21 cellular contexts compared by ENCODE assay signal in genomic region chr5:168313596-168314204, GRCh38. TPM values are rescaled to one million over a fixed set of nuclear protein-coding genes. Genes with fewer than 3 reads are reported as not detected.
A peak's percentile ranks its signal among the peaks of the same experiment; 100 is the strongest.
DNase-seq lines count a peak whose midpoint lies in the region; ATAC-seq, FAIRE-seq and TF ChIP-seq lines count a peak whose summit lies in the region.
"Had no signal": no experiment of that assay in that cellular context is flagged by ENCODE, and none has a peak within 500 bp of the region (broad histone marks: within the 10 kb centered on the region; RNA-seq: fewer than 3 reads in every experiment).

No MANE protein-coding gene starts in this region.

- TF ChIP-seq POLR2A in HepG2 (IDR thresholded peaks at IDR 0.05; ENCODE audit: insufficient read depth in 1 of 2, low read depth in 2 of 2, low read length in 2 of 2) (no peak), spleen (IDR thresholded peaks at IDR 0.05) (no peak)

- H4K20me1 ChIP-seq in HepG2 (ENCODE audit: insufficient read depth, low read length): no peaks in the 10 kb centered on the region

- no peak for DNase-seq in Calu3
- DNase-seq in SW480 (ENCODE audit: low spot score): peak; percentile 55
- DNase-seq in HepG2 (ENCODE audit: low spot score): no peak
- peak; percentile 28 for DNase-seq in spleen
- DNase-seq in NCI-H524 treated with DMSO at 0.1 percent for 48 hours (lab: John Stamatoyannopoulos, UW): no peak
- DNase-seq in HUDEP-2 (lab: John Stamatoyannopoulos, UW; ENCODE audit: unreplicated experiment in 76 of 76): no peak
- DNase-seq in EL: no peak
- DNase-seq: activated CD4-positive, alpha-beta T cell treated with anti-CD3 and anti-CD28 coated beads, Interleukin-2, amount 10 ng/mL, durations not matched to agents 24 days and 14 days; anterior cingulate cortex; foreskin melanocyte; NCI-H1048; NCI-H2029 treated with DMSO at 0.1 percent for 48 hours; NCI-H510A treated with DMSO at 0.1 percent for 48 hours; posterior cingulate gyrus; stimulated activated CD4-positive, alpha-beta T cell treated with anti-CD3 and anti-CD28 coated beads, Interleukin-15, amount 100 ng/mL, for 24 hours had no signal

- no peaks in the 10 kb centered on the region; a peak in 1 of 5 replicates for H3K36me3 ChIP-seq in HepG2 (replicated peaks in 1 of 2; ENCODE audit: control insufficient read depth in 1 of 2, insufficient read depth in 2 of 2, low read length in 2 of 2)
- H3K36me3 ChIP-seq in spleen: no peaks in the 10 kb centered on the region
- H3K36me3 ChIP-seq: vagina had no signal

- TF ChIP-seq CTCF in Calu3 (IDR thresholded peaks at IDR 0.05; ENCODE audit: unreplicated experiment): no peak
- no peak for TF ChIP-seq CTCF in HepG2 (CRISPR knock-in tag; IDR thresholded peaks at IDR 0.05)
- no peak for TF ChIP-seq CTCF in spleen (IDR thresholded peaks at IDR 0.05 in 8 of 11, conservative IDR thresholded peaks at IDR 0.05 in 3 of 11)

- peak overlapping the region; percentile 52 for H3K4me3 Mint-ChIP-seq in Calu3 (ENCODE audit: low read depth, unreplicated experiment)
- H3K4me3 Mint-ChIP-seq: activated CD4-positive, alpha-beta T cell treated with anti-CD3 and anti-CD28 coated beads, Interleukin-2, amount 10 ng/mL, durations not matched to agents 24 days and 14 days; IgD-negative memory B cell; stimulated activated naive CD8-positive, alpha-beta T cell treated with anti-CD3 and anti-CD28 coated beads, Interleukin-15, Interleukin-2, amounts not matched to agents 100 ng/mL and 50 ng/mL, for 24 hours had no signal

- CTCF ChIA-PET in Calu3 (lab: Charles Lee) (interaction anchor here (0.7 to 7.3 kb wide), 4 partner anchors 8 to 32 kb away, joined by 4 to 75 read pairs (median 30); no protein-coding TSS in a partner anchor), HepG2 (lab: Yijun Ruan, JAX; ENCODE audit: low intra/inter-chr PET ratio, low total read pairs) (no interaction called here)

- 95% methylated on average over 7 of the region's 7 CpGs for WGBS in HepG2 (ENCODE audit: low lambda C conversion rate)
- 88 to 93% (median 89%) methylated on average over 7 of the region's 7 CpGs for WGBS in spleen, 5 donors

- intact Hi-C loops in Calu3 (cut with micrococcal nuclease; ENCODE audit: unreplicated experiment): loop anchor here (2.0 kb wide), 2 partner anchors 15 to 43 kb away; no protein-coding TSS in a partner anchor
- intact Hi-C loops in HepG2 (cut with micrococcal nuclease; ENCODE audit: unreplicated experiment): loop anchor here (2.0 kb wide), 2 partner anchors 15 to 45 kb away; no protein-coding TSS in a partner anchor
- intact Hi-C loops in spleen (cut with DNase I; ENCODE audit: low total_unique reads): no loop called here

- no peaks in the 10 kb centered on the region for H3K27me3 Mint-ChIP-seq in Calu3 (ENCODE audit: unreplicated experiment)
- H3K27me3 Mint-ChIP-seq: activated CD4-positive, alpha-beta T cell treated with anti-CD3 and anti-CD28 coated beads, Interleukin-2, amount 10 ng/mL, durations not matched to agents 24 days and 14 days had no signal

- peaks cover 82% of the 10 kb centered on the region for H3K4me1 Mint-ChIP-seq in Calu3 (ENCODE audit: low read depth, unreplicated experiment)
- H3K4me1 Mint-ChIP-seq: activated CD4-positive, alpha-beta T cell treated with anti-CD3 and anti-CD28 coated beads, Interleukin-2, amount 10 ng/mL, durations not matched to agents 24 days and 14 days had no signal

- H3K4me3 ChIP-seq in HepG2 (replicated peaks in 1 of 3; ENCODE audit: insufficient read depth in 1 of 3, low read depth in 2 of 3, low read length in 3 of 3): no peak overlapping the region
- H3K4me3 ChIP-seq in spleen: no peak overlapping the region
- H3K4me3 ChIP-seq: GM12878, vagina had no signal

- peaks cover 65% of the 10 kb centered on the region for H3K36me3 Mint-ChIP-seq in Calu3 (ENCODE audit: insufficient read depth, unreplicated experiment)
- H3K36me3 Mint-ChIP-seq: IgD-negative memory B cell had no signal

- H3K27me3 ChIP-seq in HepG2 (ENCODE audit: control insufficient read depth in 1 of 2, insufficient read depth in 2 of 2, low read length in 2 of 2): no peaks in the 10 kb centered on the region
- peaks cover 0 to 11% (median 0%) of the 10 kb centered on the region in 7 donors for H3K27me3 ChIP-seq in spleen (replicated peaks in 1 of 7)
- H3K27me3 ChIP-seq: vagina had no signal

- BruUV-seq in Calu3 (replicated peaks; lab: Mats Ljungman, UMichigan): no TSS peak
- no TSS peak for BruUV-seq in HepG2 (replicated peaks; lab: Mats Ljungman, UMichigan)

- no peak for TF ChIP-seq RAD21 in HepG2 (CRISPR knock-in tag; IDR thresholded peaks at IDR 0.05)

- POLR2A ChIA-PET in HepG2 (lab: Yijun Ruan, JAX): interaction anchor here (0.7 kb wide), 1 partner anchor 48 kb away, joined by 3 read pairs; no protein-coding TSS in a partner anchor

- H3K9ac ChIP-seq in HepG2 (ENCODE audit: insufficient read depth, low read depth, low read length): no peak overlapping the region

- H3K9me3 Mint-ChIP-seq in Calu3 (ENCODE audit: low read depth, unreplicated experiment): no peaks in the 10 kb centered on the region
- H3K9me3 Mint-ChIP-seq: activated CD4-positive, alpha-beta T cell treated with anti-CD3 and anti-CD28 coated beads, Interleukin-2, amount 10 ng/mL, durations not matched to agents 24 days and 14 days; stimulated activated naive CD8-positive, alpha-beta T cell treated with anti-CD3 and anti-CD28 coated beads, Interleukin-15, Interleukin-2, amounts not matched to agents 100 ng/mL and 50 ng/mL, for 24 hours had no signal

- no peak for ATAC-seq in HepG2
- ATAC-seq in GM21367 (IDR thresholded peaks at IDR 0.05; ENCODE audit: unreplicated experiment): no peak
- ATAC-seq: GM12878 had no signal

- TF ChIP-seq EP300 in HepG2 (IDR thresholded peaks at IDR 0.05; ENCODE audit: low read depth in 2 of 2, low read length in 2 of 2): no peak
- TF ChIP-seq EP300 in HepG2 (CRISPR knock-in tag; IDR thresholded peaks at IDR 0.05; ENCODE audit: borderline replicate concordance): no peak

- H3K27ac Mint-ChIP-seq in Calu3 (ENCODE audit: unreplicated experiment): peak overlapping the region; percentile 82
- H3K27ac Mint-ChIP-seq: activated CD4-positive, alpha-beta T cell treated with anti-CD3 and anti-CD28 coated beads, Interleukin-2, amount 10 ng/mL, durations not matched to agents 24 days and 14 days; stimulated activated naive CD8-positive, alpha-beta T cell treated with anti-CD3 and anti-CD28 coated beads, Interleukin-15, Interleukin-2, amounts not matched to agents 100 ng/mL and 50 ng/mL, for 24 hours had no signal

- H3K9me3 ChIP-seq in HepG2 (ENCODE audit: low read length) (no peaks in the 10 kb centered on the region), spleen (no peaks in the 10 kb centered on the region)
- H3K9me3 ChIP-seq: vagina had no signal

- no peak overlapping the region for H2AFZ ChIP-seq in HepG2 (ENCODE audit: low read length)

- no peak overlapping the region; the same call in 1 of the 2 replicates for H3K4me2 ChIP-seq in HepG2 (ENCODE audit: low read depth, low read length)

- no peak for FAIRE-seq in HepG2 (lab: Jason Lieb, UNC)
- FAIRE-seq: G401.6, GM12878 had no signal

- H3K27ac ChIP-seq in HepG2 (ENCODE audit: extremely low read length, insufficient read depth, low read length) (peak overlapping the region; percentile 27), spleen (no peak overlapping the region)
- H3K27ac ChIP-seq: vagina had no signal

- in situ Hi-C loops in HepG2 (cut with HindIII; ENCODE audit: extremely low pct_ligation_motif_present, low pct_unique_long_range_greater_than_20kb): no loop called here

- H3K79me2 ChIP-seq in HepG2 (ENCODE audit: insufficient read depth, low read length): peaks cover 7% of the 10 kb centered on the region

- H3K4me1 ChIP-seq in HepG2 (ENCODE audit: insufficient read depth, low read length): peaks cover 89% of the 10 kb centered on the region
- H3K4me1 ChIP-seq in spleen: no peaks in the 10 kb centered on the region
- H3K4me1 ChIP-seq: vagina had no signal

TF ChIP-seq in HepG2, 621 proteins besides CTCF, POLR2A, EP300 and RAD21 (continues in another document):
- TF ChIP-seq PAX8 (CRISPR knock-in tag; IDR thresholded peaks at IDR 0.05; ENCODE audit: borderline replicate concordance) (no peak), GTF2F1 (IDR thresholded peaks at IDR 0.05; ENCODE audit: low read length) (no peak), HMG20B (CRISPR knock-in tag; conservative IDR thresholded peaks at IDR 0.05) (no peak), ZNF263 (CRISPR knock-in tag; IDR thresholded peaks at IDR 0.05) (peak; percentile 78), ZNF350 (CRISPR knock-in tag; IDR thresholded peaks at IDR 0.05; ENCODE audit: borderline replicate concordance, low read depth) (no peak), KDM1A (CRISPR knock-in tag; IDR thresholded peaks at IDR 0.05) (no peak), CHD4 (IDR thresholded peaks at IDR 0.05; ENCODE audit: borderline replicate concordance, low read length) (no peak), ZNF256 (CRISPR knock-in tag; conservative IDR thresholded peaks at IDR 0.05) (no peak), PHF20 (CRISPR knock-in tag; IDR thresholded peaks at IDR 0.05) (no peak)

RNA-seq across cellular contexts. Expression of gene WWC1, which starts 22.3 kb away (rescaled TPM):
- 190 TPM in 2 replicates for total RNA-seq in Calu3 (2022)
- 17.3 and 17.9 TPM in 2 replicates for total RNA-seq in HepG2 (2016; rRNA removed; fragmentation: Illumina TruSeq; extraction: Trizol)
- 3.2 and 4.1 TPM in 2 replicates for total RNA-seq in HepG2 (2016; cell fraction: cytosol; rRNA removed; fragmentation: Illumina TruSeq; extraction: Trizol; ENCODE audit: low read depth)
- total RNA-seq in HepG2 (2016; cell fraction: insoluble cytoplasmic fraction; rRNA removed; fragmentation: Illumina TruSeq; extraction: Trizol): 16.2 and 18.5 TPM in 2 replicates
- total RNA-seq in HepG2 (2016; cell fraction: membrane; rRNA removed; fragmentation: Illumina TruSeq; extraction: Trizol): 11.3 and 13.4 TPM in 2 replicates
- total RNA-seq in HepG2 (2016; cell fraction: nucleus; rRNA removed; fragmentation: Illumina TruSeq; extraction: Trizol): 11.5 and 19.6 TPM in 2 replicates
- polyA plus RNA-seq in HepG2 (2011; rRNA removed): 8.3 and 9.3 TPM in 2 replicates
- 5.7 and 5.8 TPM in 2 replicates for polyA plus RNA-seq in HepG2 (2011; cell fraction: cytosol; rRNA removed)
- polyA plus RNA-seq in HepG2 (2011; cell fraction: nucleus; rRNA removed): 9.7 and 10.0 TPM in 2 replicates
- 8.6 and 11.5 TPM in 2 replicates for polyA plus RNA-seq in HepG2 (2012)
- 1.6 and 2.5 TPM in 2 replicates for polyA plus RNA-seq in HepG2 (2016; cell fraction: cytosol; fragmentation: Illumina TruSeq; extraction: Trizol; ENCODE audit: low read depth)
- polyA plus RNA-seq in HepG2 (2016; cell fraction: insoluble cytoplasmic fraction; fragmentation: Illumina TruSeq; extraction: Trizol; ENCODE audit: low read depth): 16.5 and 17.8 TPM in 2 replicates
- 7.0 and 8.7 TPM in 2 replicates for polyA plus RNA-seq in HepG2 (2016; cell fraction: membrane; fragmentation: Illumina TruSeq; extraction: Trizol; ENCODE audit: low read depth)
- 16.3 and 18.5 TPM in 2 replicates for polyA plus RNA-seq in HepG2 (2016; cell fraction: nucleus; fragmentation: Illumina TruSeq; extraction: Trizol; ENCODE audit: insufficient read depth, low read depth)
- polyA minus RNA-seq in HepG2 (2011; rRNA and poly(A)+ RNA removed; ENCODE audit: low replicate concordance): 12.6 and 55.5 TPM in 2 replicates
- 6.4 and 7.6 TPM in 2 replicates for polyA minus RNA-seq in HepG2 (2011; cell fraction: cytosol; rRNA and poly(A)+ RNA removed)
- 12.2 and 12.5 TPM in 2 replicates for polyA minus RNA-seq in HepG2 (2011; cell fraction: nucleus; rRNA and poly(A)+ RNA removed)
- total RNA-seq in spleen: 1 to 10 TPM in 6 of 7 donors, under 1 TPM in 1; 0.60 to 5.4 (median 1.3) TPM
- 1 to 10 TPM; 1.1 to 1.5 (median 1.2) TPM for polyA plus RNA-seq in spleen

Comparison
In these comparisons a context has a peak if more than half of its experiments do, and no peak if none do; other contexts are left out.
1. DNase-seq: peak in SW480 (single experiment) and spleen (single experiment); none in Calu3 (single experiment), HepG2 (single experiment), NCI-H524 treated with DMSO at 0.1 percent for 48 hours (single experiment), HUDEP-2 (0 of 76) and EL (single experiment).